7 cellular contexts compared by ENCODE assay signal in genomic region chr1:53393325-53393792, GRCh38.
DNase-seq lines count a peak whose midpoint lies in the region; ATAC-seq and TF ChIP-seq lines count a peak whose summit lies in the region.

No MANE protein-coding gene starts in this region.

- TF ChIP-seq CTCF in GM12874 (IDR thresholded peaks at IDR 0.05; ENCODE audit: insufficient read depth, low read depth, low read length) (peak; percentile 86), Loucy (conservative IDR thresholded peaks at IDR 0.05; ENCODE audit: low read length) (peak; percentile 96), uterus (IDR thresholded peaks at IDR 0.05) (peak; percentile 84 to 97 (median 88))

- H3K4me3 ChIP-seq in Loucy (ENCODE audit: low read length, poor library complexity, severe bottlenecking) (no peak overlapping the region), uterus (no peak overlapping the region)

- no peak for TF ChIP-seq POLR2A in uterus (IDR thresholded peaks at IDR 0.05)

- H3K27me3 ChIP-seq in Loucy (ENCODE audit: insufficient read depth, low read length, poor library complexity, severe bottlenecking), result no peaks in the 10 kb centered on the region
- no peaks in the 10 kb centered on the region for H3K27me3 ChIP-seq in uterus

- 0 out of 2 replicates have a peak overlapping the region, but pooled peaks have one; percentile 20 for H2AFZ ChIP-seq in Loucy (ENCODE audit: low read length)

- H3K4me2 ChIP-seq in Loucy (ENCODE audit: low read depth, low read length, poor library complexity, severe bottlenecking), result no peak overlapping the region

- H4K20me1 ChIP-seq in Loucy (ENCODE audit: insufficient read depth, low read length, poor library complexity, severe bottlenecking), result no peaks in the 10 kb centered on the region

- intact Hi-C loops in Right ventricle myocardium inferior (cut with DNase I) (loop anchor here (1.0 kb wide), 1 partner anchor 115 kb away; no protein-coding TSS in a partner anchor), posterior vena cava (cut with DNase I) (loop anchor here (2.0 kb wide), 2 partner anchors 113 to 115 kb away; no protein-coding TSS in a partner anchor), uterus (cut with DNase I; ENCODE audit: low total_unique reads) (no loop called here)

- H3K4me1 ChIP-seq in Loucy (ENCODE audit: insufficient read depth, low read length, poor library complexity, severe bottlenecking), result no peaks in the 10 kb centered on the region
- no peaks in the 10 kb centered on the region for H3K4me1 ChIP-seq in uterus

- ATAC-seq in Right ventricle myocardium inferior, result peak; percentile 77

- H3F3A ChIP-seq in Loucy (ENCODE audit: low read depth), result no peaks in the 10 kb centered on the region

- H3K9me3 ChIP-seq in Loucy (ENCODE audit: insufficient read depth, low read depth, low read length) (no peaks in the 10 kb centered on the region), uterus (no peaks in the 10 kb centered on the region)

- H3K36me3 ChIP-seq in Loucy (ENCODE audit: insufficient read depth, low read length), result no peaks in the 10 kb centered on the region
- H3K36me3 ChIP-seq in uterus, result no peaks in the 10 kb centered on the region

- H3K9ac ChIP-seq in Loucy (ENCODE audit: low read depth, low read length, poor library complexity, severe bottlenecking), result no peak overlapping the region

- no peak overlapping the region for H3K27ac ChIP-seq in uterus

- peak; percentile 72 for DNase-seq in SK-N-DZ (ENCODE audit: low spot score)
- DNase-seq in activated naive CD4-positive, alpha-beta T cell treated with anti-CD3 and anti-CD28 coated beads, Interleukin-2, amount 50 U/mL, for 16 hours, result peak; percentile 67
- peak; percentile 84 for DNase-seq in Right ventricle myocardium inferior (ENCODE audit: missing footprints)
- DNase-seq in posterior vena cava (ENCODE audit: low spot score), result peak; percentile 91
- DNase-seq in uterus, result peak; percentile 69 to 79

- H3K79me2 ChIP-seq in Loucy (ENCODE audit: insufficient read depth, low read length), result no peaks in the 10 kb centered on the region

- H3K9me2 ChIP-seq in Loucy (replicated peaks; ENCODE audit: low read depth, low read length), result no peaks in the 10 kb centered on the region
